Comparison of ENCODE assay signal across 8 cellular contexts in genomic region chr5:42718591-42718990, GRCh38.
A peak's percentile ranks its signal among the peaks of the same experiment; 100 is the strongest.
DNase-seq lines count a peak whose midpoint lies in the region; ATAC-seq lines count a peak whose summit lies in the region.
"Had no signal": no experiment of that assay in that cellular context is flagged by ENCODE, and none has a peak within 500 bp of the region (broad histone marks: within the 10 kb centered on the region; RNA-seq: fewer than 3 reads in every experiment).

No MANE protein-coding gene starts in this region.

- peaks cover 8% of the 10 kb centered on the region for H3K4me1 Mint-ChIP-seq in memory B cell

- ATAC-seq in GM19043 (IDR thresholded peaks at IDR 0.05; ENCODE audit: low read depth, unreplicated experiment): peak; percentile 92
- ATAC-seq in HG02870 (IDR thresholded peaks at IDR 0.05; ENCODE audit: unreplicated experiment): peak; percentile 89
- ATAC-seq in memory B cell (ENCODE audit: low read depth): peak; percentile 38
- ATAC-seq: right cardiac atrium had no signal

- no peaks in the 10 kb centered on the region for H3K9me3 Mint-ChIP-seq in memory B cell

- no peak overlapping the region for H3K27ac Mint-ChIP-seq in memory B cell

- H3K4me3 Mint-ChIP-seq in memory B cell: no peak overlapping the region

- peaks cover 15% of the 10 kb centered on the region for H3K27me3 Mint-ChIP-seq in memory B cell

- DNase-seq in OCI-M1 (lab: John Stamatoyannopoulos, UW) (peak; percentile 73), memory B cell (ENCODE audit: low spot score in 2 of 2) (no peak), NCI-H1694 treated with DMSO at 0.1 percent for 48 hours (lab: John Stamatoyannopoulos, UW) (no peak), NCI-H1417 (lab: John Stamatoyannopoulos, UW) (no peak), DMS53 treated with DMSO at 0.1 percent for 48 hours (lab: John Stamatoyannopoulos, UW; ENCODE audit: unreplicated experiment) (no peak)
- DNase-seq: right cardiac atrium had no signal

- H3K36me3 Mint-ChIP-seq in memory B cell: no peaks in the 10 kb centered on the region

Comparison
In these comparisons a context has a peak if more than half of its experiments do, and no peak if none do; other contexts are left out.
1. ATAC-seq: peak in every context shown above with its lines; median percentile 92 in GM19043; 89 in HG02870; 38 in memory B cell.